In the genomic region with DNA sequence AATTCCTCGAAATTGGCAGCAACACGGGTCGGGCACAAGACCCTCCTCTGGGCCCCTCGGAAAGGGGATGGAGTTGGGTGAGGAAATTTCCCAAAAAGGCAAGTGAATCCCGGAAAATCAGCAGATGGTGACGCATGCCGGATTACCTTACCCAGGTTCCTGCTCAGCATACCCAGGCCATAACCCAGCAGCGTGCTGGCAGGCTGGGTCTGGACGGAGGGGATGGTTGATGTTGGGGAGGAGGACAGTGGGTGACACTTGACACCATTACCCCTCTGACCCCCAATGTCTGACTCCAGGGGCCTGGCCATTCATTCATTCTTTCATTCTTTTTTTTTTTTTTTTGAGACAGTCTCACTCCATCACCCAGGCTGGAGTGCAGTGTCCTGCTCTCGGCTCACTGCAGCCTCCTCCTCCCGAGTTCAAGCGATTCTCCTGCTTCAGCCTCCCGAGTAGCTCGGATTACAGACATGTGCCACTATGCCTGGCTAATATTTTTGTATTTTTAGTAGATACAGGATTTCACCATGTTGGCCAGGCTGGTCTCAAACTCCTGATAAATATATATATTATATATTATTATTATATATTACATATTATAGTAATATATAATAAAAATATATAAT, we compare ENCODE assay signal across 1 cellular context.
TF ChIP-seq lines count a peak whose summit lies in the region.

No MANE protein-coding gene starts in this region.

TF ChIP-seq in HepG2, 621 proteins besides CTCF, POLR2A, EP300 and RAD21 (continued from another document):
- peak; percentile 1; the same call in 1 of the 2 replicates for TF ChIP-seq DMAP1 (CRISPR knock-in tag; IDR thresholded peaks at IDR 0.05)
- 0 out of 2 replicates have a peak, but pooled peaks have one; percentile 18 for TF ChIP-seq NR2C2 (CRISPR knock-in tag; IDR thresholded peaks at IDR 0.05; ENCODE audit: borderline replicate concordance)
- no peak for TF ChIP-seq BORCS8-MEF2B (CRISPR knock-in tag; IDR thresholded peaks at IDR 0.05)
